In the genomic region with DNA sequence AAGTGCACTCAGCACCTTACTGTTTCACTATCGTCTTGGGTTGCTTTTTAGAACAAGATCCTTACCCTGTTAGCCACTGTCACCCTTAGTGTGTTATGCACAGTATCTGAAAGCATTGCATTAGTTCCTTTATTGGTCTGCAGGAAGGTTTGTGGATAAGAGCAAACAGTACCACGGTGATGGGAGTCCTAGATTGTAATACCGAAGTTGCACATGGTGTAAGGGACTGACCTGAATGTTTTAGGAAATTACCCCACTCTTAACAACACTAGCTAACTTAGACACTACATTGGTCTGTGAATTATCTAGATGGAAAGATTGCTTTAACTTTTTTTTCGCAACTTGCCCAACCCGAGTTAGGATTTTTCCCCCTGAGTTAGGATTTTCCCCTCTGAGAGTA, we compare ENCODE assay signal across 8 cellular contexts. TPM values are rescaled to one million over a fixed set of nuclear protein-coding genes. Genes with fewer than 3 reads are reported as not detected.
DNase-seq lines count a peak whose midpoint lies in the region; ATAC-seq, FAIRE-seq and TF ChIP-seq lines count a peak whose summit lies in the region.

No MANE protein-coding gene starts in this region.

- H3K9ac ChIP-seq in ES-I3 (ENCODE audit: low read depth, low read length): peak overlapping the region; percentile 99

- no peaks in the 10 kb centered on the region for H3K9me3 Mint-ChIP-seq in activated CD8-positive, alpha-beta T cell treated with anti-CD3 and anti-CD28 coated beads for 36 hours

- no peaks in the 10 kb centered on the region for H3K27me3 Mint-ChIP-seq in activated CD8-positive, alpha-beta T cell treated with anti-CD3 and anti-CD28 coated beads for 36 hours

- no CpG with 5 or more reads among the region's 5 CpGs for WGBS in iPS DF 6.9 (ENCODE audit: insufficient coverage, insufficient read length)
- WGBS in small intestine, 3 donors: 1 to 6% (median 2%) methylated on average over 5 of the region's 5 CpGs

- H3K9me3 ChIP-seq in ES-I3 (ENCODE audit: control insufficient read depth, insufficient read depth, low read length) (no peaks in the 10 kb centered on the region), iPS DF 6.9 (ENCODE audit: control insufficient read depth, insufficient read depth, low read length) (no peaks in the 10 kb centered on the region), small intestine (ENCODE audit: control insufficient read depth, low read depth) (no peaks in the 10 kb centered on the region)

- no peak for FAIRE-seq in small intestine (lab: Jason Lieb, UNC)

- H3K36me3 ChIP-seq in ES-I3 (ENCODE audit: insufficient read depth, low read length) (no peaks in the 10 kb centered on the region), iPS DF 6.9 (ENCODE audit: control insufficient read depth, insufficient read depth, low read length) (no peaks in the 10 kb centered on the region), small intestine (ENCODE audit: control insufficient read depth in 2 of 2, insufficient read depth in 2 of 2, low read length in 2 of 2) (no peaks in the 10 kb centered on the region)

- no peaks in the 10 kb centered on the region for H3K27me3 ChIP-seq in iPS DF 6.9 (ENCODE audit: control insufficient read depth, insufficient read depth, low read length)
- no peaks in the 10 kb centered on the region for H3K27me3 ChIP-seq in small intestine (ENCODE audit: control insufficient read depth in 2 of 2, insufficient read depth in 2 of 2, low read length in 2 of 2)

- peaks cover 15% of the 10 kb centered on the region; the same call in 1 of the 2 replicates for H3K4me1 ChIP-seq in ES-I3 (ENCODE audit: insufficient read depth, low read length)
- H3K4me1 ChIP-seq in iPS DF 6.9 (ENCODE audit: control insufficient read depth, insufficient read depth, low read length): peaks cover 3% of the 10 kb centered on the region; the same call in 1 of the 2 replicates
- H3K4me1 ChIP-seq in small intestine (ENCODE audit: control insufficient read depth in 2 of 2, insufficient read depth in 1 of 2, low read depth in 1 of 2, low read length in 1 of 2): peaks cover 7 to 13% of the 10 kb centered on the region in 2 donors

- peak overlapping the region; percentile 93 for H3K27ac Mint-ChIP-seq in activated CD8-positive, alpha-beta T cell treated with anti-CD3 and anti-CD28 coated beads for 36 hours

- ATAC-seq in activated CD8-positive, alpha-beta T cell treated with anti-CD3 and anti-CD28 coated beads for 36 hours: no peak
- no peak for ATAC-seq in GM19328 (IDR thresholded peaks at IDR 0.05; ENCODE audit: unreplicated experiment)
- ATAC-seq in HG02610 (IDR thresholded peaks at IDR 0.05; ENCODE audit: unreplicated experiment): no peak

- H3K4me3 ChIP-seq in iPS DF 6.9 (ENCODE audit: low read length): peak overlapping the region; percentile 94; the same call in 1 of the 2 replicates
- H3K4me3 ChIP-seq in small intestine (ENCODE audit: low read depth in 1 of 2, low read length in 2 of 2): peak overlapping the region; percentile 90 to 100

- intact Hi-C loops in activated CD8-positive, alpha-beta T cell treated with anti-CD3 and anti-CD28 coated beads for 36 hours (cut with micrococcal nuclease): loop anchor here (10.0 kb wide), 2 partner anchors 231 to 319 kb away; no protein-coding TSS in a partner anchor

- H3K27ac ChIP-seq in iPS DF 6.9 (ENCODE audit: low read length) (no peak overlapping the region), small intestine (ENCODE audit: low read depth in 1 of 2, low read length in 1 of 2) (peak overlapping the region; percentile 11 to 29)

- H3K36me3 Mint-ChIP-seq in activated CD8-positive, alpha-beta T cell treated with anti-CD3 and anti-CD28 coated beads for 36 hours (ENCODE audit: low read depth): peaks cover 23% of the 10 kb centered on the region

- no peak for TF ChIP-seq CTCF in activated CD8-positive, alpha-beta T cell treated with anti-CD3 and anti-CD28 coated beads for 36 hours (IDR thresholded peaks at IDR 0.05)

- H3K4me3 Mint-ChIP-seq in activated CD8-positive, alpha-beta T cell treated with anti-CD3 and anti-CD28 coated beads for 36 hours: no peak overlapping the region

- POLR2A ChIA-PET in activated CD8-positive, alpha-beta T cell treated with anti-CD3 and anti-CD28 coated beads for 36 hours (lab: Charles Lee): interaction anchor here (0.6 to 3.6 kb wide), 13 partner anchors 12 to 916 kb away, joined by 3 to 27 read pairs (median 3); no protein-coding TSS in a partner anchor

- peak; percentile 53 to 73 for DNase-seq in Kasumi-1 (lab: John Stamatoyannopoulos, UW)
- DNase-seq in activated CD8-positive, alpha-beta T cell treated with anti-CD3 and anti-CD28 coated beads for 36 hours: no peak
- no peak for DNase-seq in iPS DF 6.9 (ENCODE audit: low read depth, low spot score)
- DNase-seq in small intestine: peak; percentile 39
- no peak for DNase-seq in NCI-H1694 (lab: John Stamatoyannopoulos, UW)

- peaks cover 32% of the 10 kb centered on the region for H3K4me1 Mint-ChIP-seq in activated CD8-positive, alpha-beta T cell treated with anti-CD3 and anti-CD28 coated beads for 36 hours (ENCODE audit: low read depth)

- CTCF ChIA-PET in activated CD8-positive, alpha-beta T cell treated with anti-CD3 and anti-CD28 coated beads for 36 hours (lab: Charles Lee): interaction anchor here (0.6 to 2.7 kb wide), 4 partner anchors 11 to 379 kb away, joined by 3 to 13 read pairs (median 9); no protein-coding TSS in a partner anchor

RNA-seq across cellular contexts. Expression of a gene that starts 1.3 kb away (rescaled TPM):
- total RNA-seq in activated CD8-positive, alpha-beta T cell treated with anti-CD3 and anti-CD28 coated beads for 36 hours: 100 to 1,000 TPM in 1 of 2 experiments, 10 to 100 TPM in 1; 92.8 to 103 TPM
- polyA plus RNA-seq in small intestine: 10 to 100 TPM; 22.2 to 72.6 (median 30.2) TPM

Comparison
In these comparisons a context has a peak if more than half of its experiments do, and no peak if none do; other contexts are left out.
1. DNase-seq: peak in Kasumi-1 (2 of 2) and small intestine (single experiment); none in activated CD8-positive, alpha-beta T cell treated with anti-CD3 and anti-CD28 coated beads for 36 hours (single experiment), iPS DF 6.9 (single experiment) and NCI-H1694 (single experiment).